1 cellular context compared by ENCODE assay signal in the genomic region with DNA sequence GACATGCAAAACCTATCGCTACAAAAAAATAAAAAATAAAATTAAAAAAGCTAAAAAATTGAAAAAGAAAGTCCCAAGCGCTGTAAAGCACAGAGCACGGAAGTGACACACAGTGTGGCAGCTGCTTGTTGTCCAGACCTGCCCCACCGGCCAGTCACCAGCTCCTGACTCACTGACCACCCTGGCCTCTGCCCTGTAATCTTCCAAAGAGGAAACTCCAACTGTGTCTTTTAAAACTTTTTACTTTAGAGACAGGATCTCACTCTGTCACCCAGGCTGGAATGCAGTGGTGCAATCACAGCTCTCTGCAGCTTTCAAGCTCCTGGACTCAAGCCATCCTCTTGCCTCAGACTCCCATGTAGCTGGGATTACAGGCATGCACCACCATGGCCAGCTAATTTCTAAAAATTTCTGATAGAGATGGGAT.
TF ChIP-seq lines count a peak whose summit lies in the region.

No MANE protein-coding gene starts in this region.

TF ChIP-seq in GM23338, 12 proteins besides CTCF, POLR2A, EP300 and RAD21:
- TF ChIP-seq REST (IDR thresholded peaks at IDR 0.05; ENCODE audit: unreplicated experiment): no peak
- no peak for TF ChIP-seq ZNF331 (CRISPR knock-in tag; IDR thresholded peaks at IDR 0.05; ENCODE audit: low read depth)
- TF ChIP-seq POLR2AphosphoS5 (IDR thresholded peaks at IDR 0.05; ENCODE audit: low read depth): no peak
- TF ChIP-seq EZH2phosphoT487 (IDR thresholded peaks at IDR 0.05; ENCODE audit: unreplicated experiment): no peak
- no peak for TF ChIP-seq CREB1 (CRISPR knock-in tag; IDR thresholded peaks at IDR 0.05; ENCODE audit: low read depth)
- TF ChIP-seq ETS1 (IDR thresholded peaks at IDR 0.05): no peak
- TF ChIP-seq ZNF114 (CRISPR knock-in tag; IDR thresholded peaks at IDR 0.05): no peak
- no peak for TF ChIP-seq STAT1 (IDR thresholded peaks at IDR 0.05; ENCODE audit: unreplicated experiment)
- TF ChIP-seq EZH2 (IDR thresholded peaks at IDR 0.05; ENCODE audit: low read depth, unreplicated experiment): no peak
- no peak for TF ChIP-seq JUNB (IDR thresholded peaks at IDR 0.05; ENCODE audit: unreplicated experiment)
- no peak for TF ChIP-seq ZNF462 (CRISPR knock-in tag; IDR thresholded peaks at IDR 0.05)
- TF ChIP-seq NANOG (IDR thresholded peaks at IDR 0.05; ENCODE audit: borderline replicate concordance): no peak
